ENCODE assay signal across 10 cellular contexts in genomic region chr19:8451885-8452284, GRCh38. TPM values are rescaled to one million over a fixed set of nuclear protein-coding genes. Genes with fewer than 3 reads are reported as not detected.
DNase-seq lines count a peak whose midpoint lies in the region; ATAC-seq and TF ChIP-seq lines count a peak whose summit lies in the region.
"Had no signal": no experiment of that assay in that cellular context is flagged by ENCODE, and none has a peak within 500 bp of the region (broad histone marks: within the 10 kb centered on the region; RNA-seq: fewer than 3 reads in every experiment).

No MANE protein-coding gene starts in this region.

- peak overlapping the region; percentile 32 for H3K4me3 Mint-ChIP-seq in activated T-cell treated with anti-CD3 and anti-CD28 coated beads, Interleukin-2, amount 50 U/mL, for 24 hours
- no peak overlapping the region for H3K4me3 Mint-ChIP-seq in stimulated activated naive B cell treated with anti-CD40 and anti-IgM and Interleukin-4, amounts not matched to agents 10 μg/mL and 1 μg/mL and 100 μg/mL, for 72 hours

- no peak for DNase-seq in activated T-cell treated with anti-CD3 and anti-CD28 coated beads, Interleukin-2, amount 50 U/mL, for 24 hours
- DNase-seq in activated T-cell treated with anti-CD3 and anti-CD28 coated beads for 4 hours (no peak), fibroblast of the aortic adventitia (ENCODE audit: low read depth) (peak; percentile 52), NCI-H510A (lab: John Stamatoyannopoulos, UW) (no peak), NCI-H2196 treated with DMSO at 0.1 percent for 48 hours (lab: John Stamatoyannopoulos, UW; ENCODE audit: unreplicated experiment) (no peak)
- no peak for DNase-seq in stimulated activated naive B cell treated with anti-CD40 and anti-IgM and Interleukin-4, amounts not matched to agents 10 μg/mL and 1 μg/mL and 100 μg/mL, for 72 hours
- DNase-seq: Peyer's patch had no signal

- H3K27ac Mint-ChIP-seq in activated T-cell treated with anti-CD3 and anti-CD28 coated beads, Interleukin-2, amount 50 U/mL, for 24 hours, result peak overlapping the region; percentile 82
- H3K27ac Mint-ChIP-seq in stimulated activated naive B cell treated with anti-CD40 and anti-IgM and Interleukin-4, amounts not matched to agents 10 μg/mL and 1 μg/mL and 100 μg/mL, for 72 hours, result peak overlapping the region; percentile 69

- no peaks in the 10 kb centered on the region for H3K9me3 Mint-ChIP-seq in activated T-cell treated with anti-CD3 and anti-CD28 coated beads, Interleukin-2, amount 50 U/mL, for 24 hours
- H3K9me3 Mint-ChIP-seq in stimulated activated naive B cell treated with anti-CD40 and anti-IgM and Interleukin-4, amounts not matched to agents 10 μg/mL and 1 μg/mL and 100 μg/mL, for 72 hours, result no peaks in the 10 kb centered on the region

- peaks cover 88% of the 10 kb centered on the region for H3K4me1 Mint-ChIP-seq in activated T-cell treated with anti-CD3 and anti-CD28 coated beads, Interleukin-2, amount 50 U/mL, for 24 hours (ENCODE audit: low read depth)
- peaks cover 46 to 87% of the 10 kb centered on the region in 2 donors for H3K4me1 Mint-ChIP-seq in stimulated activated naive B cell treated with anti-CD40 and anti-IgM and Interleukin-4, amounts not matched to agents 10 μg/mL and 1 μg/mL and 100 μg/mL, for 72 hours

- H3K36me3 Mint-ChIP-seq in activated T-cell treated with anti-CD3 and anti-CD28 coated beads, Interleukin-2, amount 50 U/mL, for 24 hours (ENCODE audit: low read depth), result peaks cover 85% of the 10 kb centered on the region
- peaks cover 29 to 49% of the 10 kb centered on the region in 2 donors for H3K36me3 Mint-ChIP-seq in stimulated activated naive B cell treated with anti-CD40 and anti-IgM and Interleukin-4, amounts not matched to agents 10 μg/mL and 1 μg/mL and 100 μg/mL, for 72 hours

- no peaks in the 10 kb centered on the region for H3K27me3 Mint-ChIP-seq in activated T-cell treated with anti-CD3 and anti-CD28 coated beads, Interleukin-2, amount 50 U/mL, for 24 hours
- no peaks in the 10 kb centered on the region for H3K27me3 Mint-ChIP-seq in stimulated activated naive B cell treated with anti-CD40 and anti-IgM and Interleukin-4, amounts not matched to agents 10 μg/mL and 1 μg/mL and 100 μg/mL, for 72 hours

- no peak overlapping the region for H3K4me3 ChIP-seq in fibroblast of the aortic adventitia (ENCODE audit: low read depth, low read length)
- H3K4me3 ChIP-seq: Peyer's patch had no signal

- ATAC-seq in SK-N-SH treated with all-trans-retinoic acid at 6 μM for 48 hours, result peak; percentile 15; the same call in 1 of the 3 replicates
- no peak for ATAC-seq in stimulated activated naive B cell treated with anti-CD40 and anti-IgM and Interleukin-4, amounts not matched to agents 10 μg/mL and 1 μg/mL and 100 μg/mL, for 72 hours (replicated peaks)
- ATAC-seq in HG02623 (IDR thresholded peaks at IDR 0.05; ENCODE audit: unreplicated experiment), result no peak

- no peak for TF ChIP-seq CTCF in fibroblast of the aortic adventitia (IDR thresholded peaks at IDR 0.05; ENCODE audit: insufficient read depth, low read length)

TF ChIP-seq in SK-N-SH treated with all-trans-retinoic acid at 6 μM for 48 hours, 23 proteins besides CTCF, POLR2A, EP300 and RAD21:
- TF ChIP-seq CREB5 (CRISPR knock-in tag; IDR thresholded peaks at IDR 0.05; ENCODE audit: low read depth), result no peak
- TF ChIP-seq RARB (CRISPR knock-in tag; IDR thresholded peaks at IDR 0.05), result no peak
- TF ChIP-seq SNAI2 (CRISPR knock-in tag; IDR thresholded peaks at IDR 0.05), result no peak
- TF ChIP-seq ESRRG (CRISPR knock-in tag; IDR thresholded peaks at IDR 0.05), result no peak
- no peak for TF ChIP-seq TOX (CRISPR knock-in tag; IDR thresholded peaks at IDR 0.05; ENCODE audit: borderline replicate concordance)
- no peak for TF ChIP-seq CSDC2 (CRISPR knock-in tag; IDR thresholded peaks at IDR 0.05)
- no peak for TF ChIP-seq ZFP3 (CRISPR knock-in tag; IDR thresholded peaks at IDR 0.05)
- TF ChIP-seq POU6F1 (CRISPR knock-in tag; IDR thresholded peaks at IDR 0.05; ENCODE audit: borderline replicate concordance, low read depth), result no peak
- TF ChIP-seq ZFP30 (CRISPR knock-in tag; IDR thresholded peaks at IDR 0.05), result no peak
- TF ChIP-seq ARNTL (CRISPR knock-in tag; IDR thresholded peaks at IDR 0.05; ENCODE audit: borderline replicate concordance, low read depth), result no peak
- TF ChIP-seq TCF4 (CRISPR knock-in tag; IDR thresholded peaks at IDR 0.05; ENCODE audit: borderline replicate concordance), result no peak
- no peak for TF ChIP-seq PATZ1 (CRISPR knock-in tag; IDR thresholded peaks at IDR 0.05; ENCODE audit: borderline replicate concordance)
- no peak for TF ChIP-seq GLIS3 (CRISPR knock-in tag; IDR thresholded peaks at IDR 0.05)
- no peak for TF ChIP-seq ZNF70 (CRISPR knock-in tag; IDR thresholded peaks at IDR 0.05)
- no peak for TF ChIP-seq ZNF565 (CRISPR knock-in tag; conservative IDR thresholded peaks at IDR 0.05; ENCODE audit: low read depth)
- no peak for TF ChIP-seq CSRNP3 (CRISPR knock-in tag; IDR thresholded peaks at IDR 0.05)

RNA-seq across cellular contexts. Expression of gene HNRNPM, which starts 7.1 kb away (rescaled TPM):
- total RNA-seq in fibroblast of the aortic adventitia (ENCODE audit: low replicate concordance), result 41.8 and 53.6 TPM in 2 replicates

RNA-seq across cellular contexts. Expression of gene MARCHF2, which starts 38.8 kb away (rescaled TPM):
- total RNA-seq in fibroblast of the aortic adventitia (ENCODE audit: low replicate concordance), result 11.1 and 68.2 TPM in 2 replicates

RNA-seq across cellular contexts. Expression of gene PRAM1, which starts 50.6 kb away (rescaled TPM):
- not detected in 2 replicates for total RNA-seq in fibroblast of the aortic adventitia (ENCODE audit: low replicate concordance)
- total RNA-seq: pulmonary artery endothelial cell had no signal
